8 cellular contexts compared by ENCODE assay signal in the genomic region with DNA sequence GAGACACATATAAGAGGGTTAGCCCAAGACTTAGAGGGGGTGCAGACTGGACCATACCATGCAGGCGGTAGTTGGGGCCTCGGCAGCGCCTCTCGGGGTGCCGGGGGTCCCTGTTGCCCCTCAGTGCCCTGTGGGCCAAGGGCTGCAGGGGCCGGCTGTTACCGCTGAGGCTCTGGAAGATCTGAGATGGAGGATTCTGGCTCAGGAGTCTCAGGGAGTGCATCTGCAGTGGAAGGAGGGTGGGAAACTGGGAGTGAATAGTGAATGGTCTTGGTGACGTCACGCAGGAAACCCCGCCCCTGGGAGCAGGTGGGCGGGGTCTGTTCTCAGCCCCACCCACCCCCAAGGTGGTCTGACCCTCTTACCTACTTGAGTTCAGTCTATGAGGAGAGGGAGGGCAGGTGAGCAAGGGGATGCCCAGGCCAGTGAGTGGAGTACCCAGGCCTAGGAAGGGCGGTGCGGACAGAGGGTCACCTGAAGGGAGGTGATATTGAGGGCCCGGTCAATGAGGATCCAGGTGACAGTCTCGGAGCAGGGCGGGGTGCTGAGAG.
DNase-seq lines count a peak whose midpoint lies in the region; ATAC-seq, FAIRE-seq and TF ChIP-seq lines count a peak whose summit lies in the region.

No MANE protein-coding gene starts in this region.

- peak overlapping the region; percentile 97 for H3K27ac ChIP-seq in layer of hippocampus (ENCODE audit: low read depth, low read length)
- H3K27ac ChIP-seq in substantia nigra (ENCODE audit: low read depth, low read length, poor library complexity, severe bottlenecking), result peak overlapping the region; percentile 99

- no peak for FAIRE-seq in H54 (lab: Jason Lieb, UNC)

- DNase-seq in NCI-H1436 (lab: John Stamatoyannopoulos, UW) (peak; percentile 38), NCI-H1436 treated with DMSO at 0.1 percent for 48 hours (lab: John Stamatoyannopoulos, UW) (no peak), substantia nigra (lab: John Stamatoyannopoulos, UW) (peak in 8 of 49 donors; percentile 24 to 69 (median 38)), foreskin melanocyte (no peak), H54 (ENCODE audit: insufficient read length, low spot score) (no peak)
- DNase-seq in activated CD8-positive, alpha-beta memory T cell treated with anti-CD3 and anti-CD28 coated beads, Interleukin-2, amount 50 U/mL, for 4 hours, result peak; percentile 27

- no peak for TF ChIP-seq POLR2A in H54 (IDR thresholded peaks at IDR 0.05; ENCODE audit: low read depth, low read length)

- ATAC-seq in HG03095 (IDR thresholded peaks at IDR 0.05; ENCODE audit: unreplicated experiment), result no peak

- no peaks in the 10 kb centered on the region for H3K27me3 ChIP-seq in layer of hippocampus (ENCODE audit: control insufficient read depth, insufficient read depth, low read length)

Comparison
In these comparisons a context has a peak if more than half of its experiments do, and no peak if none do; other contexts are left out.
1. DNase-seq: peak in NCI-H1436 (single experiment) and activated CD8-positive, alpha-beta memory T cell treated with anti-CD3 and anti-CD28 coated beads, Interleukin-2, amount 50 U/mL, for 4 hours (single experiment); none in NCI-H1436 treated with DMSO at 0.1 percent for 48 hours (single experiment), foreskin melanocyte (single experiment) and H54 (single experiment).